In genomic region chr17:18953231-18953728, GRCh38 we compare ENCODE assay signal across 16 cellular contexts. TPM values are rescaled to one million over a fixed set of nuclear protein-coding genes. Genes with fewer than 3 reads are reported as not detected.
DNase-seq lines count a peak whose midpoint lies in the region; ATAC-seq and TF ChIP-seq lines count a peak whose summit lies in the region.
"Had no signal": no experiment of that assay in that cellular context is flagged by ENCODE, and none has a peak within 500 bp of the region (broad histone marks: within the 10 kb centered on the region; RNA-seq: fewer than 3 reads in every experiment).

No MANE protein-coding gene starts in this region.

- no peak for DNase-seq in activated T-cell treated with anti-CD3 and anti-CD28 coated beads, Interleukin-2, amount 50 U/mL, for 4 hours
- DNase-seq in activated T-cell treated with anti-CD3 and anti-CD28 coated beads for 4 hours (no peak), epithelial cell of proximal tubule (ENCODE audit: low read depth) (no peak), neural progenitor cell (ENCODE audit: low spot score) (no peak)
- no peak for DNase-seq in activated CD4-positive, alpha-beta T cell treated with anti-CD3 and anti-CD28 coated beads, Interleukin-2, amount 50 U/mL, for 4 hours
- DNase-seq in NK-92 treated with Interleukin-12 subunit alpha and Interleukin-12 subunit beta, amount 100 ng/mL, for 24 hours (lab: John Stamatoyannopoulos, UW), result no peak
- DNase-seq: 8988T; AML-193; Calu3; CD4-positive, alpha-beta T cell; DMS 273 treated with DMSO at 0.1 percent for 48 hours; GM23248; IMR-90 had no signal

- no peaks in the 10 kb centered on the region for H3F3A ChIP-seq in neural progenitor cell (ENCODE audit: low read depth)

- no peaks in the 10 kb centered on the region for H3K9me3 ChIP-seq in neural progenitor cell (ENCODE audit: low read depth)
- H3K9me3 ChIP-seq: BLaER1 had no signal

- no peak for TF ChIP-seq CTCF in epithelial cell of proximal tubule (conservative IDR thresholded peaks at IDR 0.05; ENCODE audit: low read depth, low read length)
- TF ChIP-seq CTCF in neural progenitor cell (IDR thresholded peaks at IDR 0.05), result no peak

- H4K20me1 ChIP-seq in neural progenitor cell (ENCODE audit: low read depth), result no peaks in the 10 kb centered on the region
- H4K20me1 ChIP-seq: BLaER1 had no signal

- ATAC-seq in activated T-cell treated with anti-CD3 and anti-CD28 coated beads, Interleukin-2, amount 50 U/mL, for 4 hours, result no peak
- ATAC-seq in HG02885 (IDR thresholded peaks at IDR 0.05; ENCODE audit: poor library complexity, unreplicated experiment), result no peak
- ATAC-seq: HCT116 had no signal

- H3K36me3 Mint-ChIP-seq in activated T-cell treated with anti-CD3 and anti-CD28 coated beads, Interleukin-2, amount 50 U/mL, for 4 hours (ENCODE audit: insufficient read depth), result no peaks in the 10 kb centered on the region
- no peaks in the 10 kb centered on the region for H3K36me3 Mint-ChIP-seq in neural progenitor cell

- peak overlapping the region; percentile 42 for H3K4me3 Mint-ChIP-seq in activated T-cell treated with anti-CD3 and anti-CD28 coated beads, Interleukin-2, amount 50 U/mL, for 4 hours
- peak overlapping the region; percentile 49 for H3K4me3 Mint-ChIP-seq in neural progenitor cell

- no peaks in the 10 kb centered on the region for H3K27me3 Mint-ChIP-seq in activated T-cell treated with anti-CD3 and anti-CD28 coated beads, Interleukin-2, amount 50 U/mL, for 4 hours (ENCODE audit: low read depth)
- peaks cover 4% of the 10 kb centered on the region for H3K27me3 Mint-ChIP-seq in neural progenitor cell (ENCODE audit: insufficient read depth, low read depth)
- H3K27me3 Mint-ChIP-seq: CD4-positive, alpha-beta T cell had no signal

- H3K9ac ChIP-seq in neural progenitor cell, result no peak overlapping the region
- H3K9ac ChIP-seq: BLaER1, GM23248 had no signal

- H3K4me2 ChIP-seq in neural progenitor cell, result no peak overlapping the region
- H3K4me2 ChIP-seq: BLaER1 had no signal

- H3K4me3 ChIP-seq in epithelial cell of proximal tubule (ENCODE audit: low read depth, low read length), result peak overlapping the region; percentile 59
- no peak overlapping the region for H3K4me3 ChIP-seq in neural progenitor cell
- H3K4me3 ChIP-seq: BLaER1, GM23248 had no signal

- H3K4me1 ChIP-seq in neural progenitor cell, result no peaks in the 10 kb centered on the region

- no peaks in the 10 kb centered on the region for H3K36me3 ChIP-seq in neural progenitor cell
- H3K36me3 ChIP-seq: BLaER1 had no signal

- H3K27me3 ChIP-seq in neural progenitor cell, result no peaks in the 10 kb centered on the region
- H3K27me3 ChIP-seq: BLaER1 had no signal

- no peak overlapping the region for H3K27ac ChIP-seq in neural progenitor cell
- H3K27ac ChIP-seq: BLaER1, GM23248 had no signal

- no peak overlapping the region for H2AFZ ChIP-seq in neural progenitor cell (replicated peaks)
- H2AFZ ChIP-seq: GM23248 had no signal

- H3K27ac Mint-ChIP-seq in neural progenitor cell, result no peak overlapping the region

- H3K4me1 Mint-ChIP-seq in activated T-cell treated with anti-CD3 and anti-CD28 coated beads, Interleukin-2, amount 50 U/mL, for 4 hours (ENCODE audit: low read depth), result peaks cover 35% of the 10 kb centered on the region
- H3K4me1 Mint-ChIP-seq in neural progenitor cell, result no peaks in the 10 kb centered on the region

- no peaks in the 10 kb centered on the region for H3K9me3 Mint-ChIP-seq in activated T-cell treated with anti-CD3 and anti-CD28 coated beads, Interleukin-2, amount 50 U/mL, for 4 hours
- H3K9me3 Mint-ChIP-seq in neural progenitor cell, result no peaks in the 10 kb centered on the region
- H3K9me3 Mint-ChIP-seq: CD4-positive, alpha-beta T cell had no signal

- no peaks in the 10 kb centered on the region for H3K79me2 ChIP-seq in neural progenitor cell (ENCODE audit: low read depth)

RNA-seq across cellular contexts. Expression of gene SLC5A10, which starts 1.3 kb away (rescaled TPM):
- not detected for total RNA-seq in activated T-cell treated with anti-CD3 and anti-CD28 coated beads, Interleukin-2, amount 50 U/mL, for 4 hours
- not detected in 2 replicates for total RNA-seq in epithelial cell of proximal tubule
- not detected in 2 replicates for total RNA-seq in neural progenitor cell (ENCODE audit: low replicate concordance)
- total RNA-seq: Calu3; CD4-positive, alpha-beta T cell; GM23248; IMR-90 had no signal

RNA-seq across cellular contexts. Expression of gene FAM83G, which starts 51.3 kb away (rescaled TPM):
- total RNA-seq in activated T-cell treated with anti-CD3 and anti-CD28 coated beads, Interleukin-2, amount 50 U/mL, for 4 hours, result 10 to 100 TPM; 27.0 to 31.9 (median 31.9) TPM
- total RNA-seq in epithelial cell of proximal tubule (19.3 and 24.7 TPM in 2 replicates), neural progenitor cell (ENCODE audit: low replicate concordance) (9.9 and 24.3 TPM in 2 replicates)
